ENCODE assay signal across 1 cellular context in genomic region chr14:89956294-89957009, GRCh38.
TF ChIP-seq lines count a peak whose summit lies in the region.

No MANE protein-coding gene starts in this region.

TF ChIP-seq in IMR-90, 13 proteins besides CTCF, POLR2A, EP300 and RAD21 (continued from another document):
- TF ChIP-seq, protein P1, sequence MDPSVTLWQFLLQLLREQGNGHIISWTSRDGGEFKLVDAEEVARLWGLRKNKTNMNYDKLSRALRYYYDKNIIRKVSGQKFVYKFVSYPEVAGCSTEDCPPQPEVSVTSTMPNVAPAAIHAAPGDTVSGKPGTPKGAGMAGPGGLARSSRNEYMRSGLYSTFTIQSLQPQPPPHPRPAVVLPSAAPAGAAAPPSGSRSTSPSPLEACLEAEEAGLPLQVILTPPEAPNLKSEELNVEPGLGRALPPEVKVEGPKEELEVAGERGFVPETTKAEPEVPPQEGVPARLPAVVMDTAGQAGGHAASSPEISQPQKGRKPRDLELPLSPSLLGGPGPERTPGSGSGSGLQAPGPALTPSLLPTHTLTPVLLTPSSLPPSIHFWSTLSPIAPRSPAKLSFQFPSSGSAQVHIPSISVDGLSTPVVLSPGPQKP (IDR thresholded peaks at IDR 0.05; ENCODE audit: borderline replicate concordance, low read depth, low read length): no peak
- TF ChIP-seq RCOR1 (IDR thresholded peaks at IDR 0.05; ENCODE audit: insufficient replicate concordance, low read length) (peak; percentile 19), MAFK (IDR thresholded peaks at IDR 0.05; ENCODE audit: low read depth, low read length) (no peak), RFX5 (IDR thresholded peaks at IDR 0.05; ENCODE audit: low read depth, low read length) (no peak), CEBPB (IDR thresholded peaks at IDR 0.05; ENCODE audit: low read depth, low read length) (peak; percentile 47), BHLHE40 (IDR thresholded peaks at IDR 0.05; ENCODE audit: low read depth, low read length) (peak; percentile 96), NFE2L2 (IDR thresholded peaks at IDR 0.05; ENCODE audit: low read depth, low read length) (no peak), FOS (IDR thresholded peaks at IDR 0.05; ENCODE audit: low read depth, low read length) (peak; percentile 90), MXI1 (IDR thresholded peaks at IDR 0.05; ENCODE audit: borderline replicate concordance, low read depth, low read length) (peak; percentile 59; the same call in 1 of the 2 replicates), MAZ (IDR thresholded peaks at IDR 0.05; ENCODE audit: borderline replicate concordance, low read depth, low read length) (no peak), CHD1 (IDR thresholded peaks at IDR 0.05; ENCODE audit: low read depth, low read length) (no peak), USF2 (IDR thresholded peaks at IDR 0.05; ENCODE audit: low read depth, low read length) (peak; percentile 23; the same call in 1 of the 2 replicates)
